17 cellular contexts compared by ENCODE assay signal in genomic region chr17:73494955-73495349, GRCh38.
DNase-seq lines count a peak whose midpoint lies in the region; ATAC-seq and TF ChIP-seq lines count a peak whose summit lies in the region.
"Had no signal": no experiment of that assay in that cellular context is flagged by ENCODE, and none has a peak within 500 bp of the region (broad histone marks: within the 10 kb centered on the region; RNA-seq: fewer than 3 reads in every experiment).

No MANE protein-coding gene starts in this region.

- TF ChIP-seq CTCF in RWPE2 (IDR thresholded peaks at IDR 0.05; ENCODE audit: poor library complexity, severe bottlenecking) (no peak), glutamatergic neuron (IDR thresholded peaks at IDR 0.05; ENCODE audit: partially characterized antibody, unreplicated experiment) (no peak), osteoblast (IDR thresholded peaks at IDR 0.05; ENCODE audit: extremely low read depth, low read depth, low read length) (no peak)

- H3K9me3 ChIP-seq in RWPE2 (ENCODE audit: severe bottlenecking) (no peaks in the 10 kb centered on the region), osteoblast (ENCODE audit: low read depth, low read length) (no peaks in the 10 kb centered on the region)
- H3K9me3 ChIP-seq: BLaER1, HAP-1 had no signal

- H3K36me3 Mint-ChIP-seq in glutamatergic neuron (ENCODE audit: unreplicated experiment) = peaks cover 7% of the 10 kb centered on the region
- H3K36me3 Mint-ChIP-seq: CD14-positive monocyte; CD4-positive, alpha-beta memory T cell had no signal

- TF ChIP-seq POLR2A in erythroblast (IDR thresholded peaks at IDR 0.05; ENCODE audit: low read length) = no peak

- no peaks in the 10 kb centered on the region for H4K20me1 ChIP-seq in osteoblast (ENCODE audit: insufficient read depth, low read length)

- H2AFZ ChIP-seq in osteoblast (ENCODE audit: low read length) = no peak overlapping the region

- H3K4me1 ChIP-seq in RWPE2 (ENCODE audit: insufficient read depth, poor library complexity, severe bottlenecking) (no peaks in the 10 kb centered on the region), osteoblast (ENCODE audit: insufficient read depth, low read length) (no peaks in the 10 kb centered on the region)
- H3K4me1 ChIP-seq: HAP-1 had no signal

- no peak overlapping the region for H3K27ac ChIP-seq in RWPE2 (ENCODE audit: poor library complexity, severe bottlenecking)
- H3K27ac ChIP-seq in osteoblast (ENCODE audit: low read depth, low read length) = no peak overlapping the region
- H3K27ac ChIP-seq: BLaER1 had no signal

- H3K27me3 Mint-ChIP-seq in glutamatergic neuron (ENCODE audit: unreplicated experiment) = peaks cover 16% of the 10 kb centered on the region

- H3K27me3 ChIP-seq in RWPE2 (ENCODE audit: insufficient read depth, poor library complexity, severe bottlenecking) (peaks cover 6% of the 10 kb centered on the region), osteoblast (ENCODE audit: insufficient read depth, low read length) (no peaks in the 10 kb centered on the region)
- H3K27me3 ChIP-seq: BLaER1 had no signal

- no peak overlapping the region for H3K4me3 ChIP-seq in RWPE2 (ENCODE audit: severe bottlenecking)
- no peak overlapping the region for H3K4me3 ChIP-seq in osteoblast (ENCODE audit: insufficient read depth, low read length)
- H3K4me3 ChIP-seq: BLaER1, HAP-1 had no signal

- H3K4me2 ChIP-seq in osteoblast (ENCODE audit: insufficient read depth, low read length) = no peak overlapping the region
- H3K4me2 ChIP-seq: BLaER1 had no signal

- no peaks in the 10 kb centered on the region for H3K79me2 ChIP-seq in osteoblast (ENCODE audit: insufficient read depth, low read length)

- H3K4me3 Mint-ChIP-seq in glutamatergic neuron (ENCODE audit: unreplicated experiment) = peak overlapping the region; percentile 87
- H3K4me3 Mint-ChIP-seq: CD14-positive monocyte; CD4-positive, alpha-beta memory T cell had no signal

- DNase-seq in RWPE2 (ENCODE audit: low spot score) (no peak), glutamatergic neuron (no peak), osteoblast (ENCODE audit: insufficient read length, low spot score, missing footprints) (peak; percentile 22), GDM1 (lab: John Stamatoyannopoulos, UW) (no peak), COLO668 (lab: John Stamatoyannopoulos, UW; ENCODE audit: unreplicated experiment) (no peak), erythroblast (lab: John Stamatoyannopoulos, UW) (no peak)
- DNase-seq in stimulated activated CD4-positive, alpha-beta T cell treated with anti-CD3 and anti-CD28 coated beads, Interleukin-4, amount 100 ng/mL, for 1 hour = no peak
- DNase-seq: 8988T; Calu3; CD4-positive, alpha-beta memory T cell; DMS 273 treated with DMSO at 0.1 percent for 48 hours; DMS53; DND-41; EL had no signal

- peak; percentile 33; the same call in 2 of the 3 replicates for ATAC-seq in RWPE2 (ENCODE audit: low read depth)

- H3K36me3 ChIP-seq in RWPE2 (ENCODE audit: low read depth) = no peaks in the 10 kb centered on the region
- no peaks in the 10 kb centered on the region for H3K36me3 ChIP-seq in osteoblast (ENCODE audit: insufficient read depth, low read length)
- H3K36me3 ChIP-seq: BLaER1, HAP-1 had no signal

- peaks cover 38% of the 10 kb centered on the region for H3K4me1 Mint-ChIP-seq in glutamatergic neuron (ENCODE audit: low read depth, unreplicated experiment)
- H3K4me1 Mint-ChIP-seq: CD14-positive monocyte had no signal

- peak overlapping the region; percentile 95 for H3K27ac Mint-ChIP-seq in glutamatergic neuron (ENCODE audit: unreplicated experiment)
- H3K27ac Mint-ChIP-seq: CD14-positive monocyte; CD4-positive, alpha-beta memory T cell had no signal

- H3K9me3 Mint-ChIP-seq in glutamatergic neuron (ENCODE audit: unreplicated experiment) = peaks cover 19% of the 10 kb centered on the region
